11 cellular contexts compared by ENCODE assay signal in the genomic region with DNA sequence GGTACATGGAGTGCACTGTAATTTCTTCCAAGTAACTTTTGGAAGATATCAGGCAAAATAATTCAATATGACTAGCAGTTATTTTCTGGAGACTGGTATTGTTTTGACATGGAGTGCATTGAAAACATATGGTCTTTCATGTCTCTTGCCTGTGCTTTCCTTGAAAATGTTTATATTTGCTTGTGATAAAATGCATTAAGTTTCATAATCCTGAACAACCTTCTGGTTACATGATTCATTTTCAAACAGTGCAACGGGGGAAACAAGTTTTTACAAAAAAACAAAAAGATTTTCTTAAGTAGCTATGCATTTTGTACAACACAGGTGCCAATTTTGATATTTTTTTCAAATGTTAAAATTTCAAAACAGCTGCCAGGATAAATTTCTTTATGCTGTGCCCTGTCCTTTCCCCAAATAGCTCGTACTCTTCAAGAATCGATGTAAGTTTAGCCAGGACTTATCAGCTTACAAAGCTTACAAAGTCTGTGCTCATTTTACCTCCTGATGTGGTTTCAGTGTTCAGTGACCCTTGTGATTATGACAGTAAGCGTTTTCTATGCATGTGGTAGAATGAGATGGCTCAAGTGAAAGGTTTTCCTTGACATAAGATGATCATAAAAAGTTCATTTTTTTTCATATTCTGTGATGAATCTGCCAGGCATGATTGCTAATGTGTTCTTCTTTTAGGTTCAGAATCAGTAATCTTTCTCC.
A peak's percentile ranks its signal among the peaks of the same experiment; 100 is the strongest.
DNase-seq lines count a peak whose midpoint lies in the region; ATAC-seq, FAIRE-seq and TF ChIP-seq lines count a peak whose summit lies in the region.
"Had no signal": no experiment of that assay in that cellular context is flagged by ENCODE, and none has a peak within 500 bp of the region (broad histone marks: within the 10 kb centered on the region; RNA-seq: fewer than 3 reads in every experiment).

No MANE protein-coding gene starts in this region.

- no peaks in the 10 kb centered on the region for H3K27me3 ChIP-seq in aorta (ENCODE audit: control insufficient read depth in 1 of 2, insufficient read depth in 2 of 2, low read length in 1 of 2)
- H3K27me3 ChIP-seq: stomach had no signal

- H3K4me3 ChIP-seq in aorta (ENCODE audit: low read length in 2 of 2) = no peak overlapping the region
- H3K4me3 ChIP-seq: coronary artery, stomach had no signal

- intact Hi-C loops in natural killer cell (cut with micrococcal nuclease) = no loop called here
- intact Hi-C loops in aorta (cut with DNase I) = no loop called here

- H3K27ac Mint-ChIP-seq in activated T-helper 17 cell treated with anti-CD3 and anti-CD28 coated beads, Interleukin-2, amount 50 U/mL, for 72 hours = peak overlapping the region; percentile 52
- H3K27ac Mint-ChIP-seq in natural killer cell (peak overlapping the region; percentile 10 to 58), WTC11 (no peak overlapping the region)

- H3K36me3 Mint-ChIP-seq in activated T-helper 17 cell treated with anti-CD3 and anti-CD28 coated beads, Interleukin-2, amount 50 U/mL, for 72 hours (ENCODE audit: low read depth) = no peaks in the 10 kb centered on the region
- no peaks in the 10 kb centered on the region for H3K36me3 Mint-ChIP-seq in natural killer cell
- no peaks in the 10 kb centered on the region for H3K36me3 Mint-ChIP-seq in WTC11

- ATAC-seq in HG02852 (IDR thresholded peaks at IDR 0.05; ENCODE audit: unreplicated experiment) = peak; percentile 49
- peak; percentile 22 for ATAC-seq in activated T-helper 17 cell treated with anti-CD3 and anti-CD28 coated beads, Interleukin-2, amount 50 U/mL, for 72 hours (replicated peaks)
- ATAC-seq in natural killer cell = no peak
- no peak for ATAC-seq in aorta (ENCODE audit: low FRiP score)
- ATAC-seq in WTC11 = no peak
- ATAC-seq in GM19455 (IDR thresholded peaks at IDR 0.05; ENCODE audit: unreplicated experiment) = no peak

- DNase-seq in GM18507 (ENCODE audit: extremely low spot score, insufficient read length, low read depth) (no peak), natural killer cell (no peak), aorta (no peak), WTC11 (ENCODE audit: low spot score) (no peak)
- DNase-seq: hypothalamus, NCI-H526 treated with DMSO at 0.1 percent for 48 hours, stomach had no signal

- POLR2A ChIA-PET in WTC11 (lab: Charles Lee) = no interaction called here

- peak overlapping the region; percentile 34 for H3K4me3 Mint-ChIP-seq in activated T-helper 17 cell treated with anti-CD3 and anti-CD28 coated beads, Interleukin-2, amount 50 U/mL, for 72 hours
- H3K4me3 Mint-ChIP-seq in natural killer cell (no peak overlapping the region), WTC11 (no peak overlapping the region)

- peaks cover 19% of the 10 kb centered on the region for H3K4me1 Mint-ChIP-seq in activated T-helper 17 cell treated with anti-CD3 and anti-CD28 coated beads, Interleukin-2, amount 50 U/mL, for 72 hours
- H3K4me1 Mint-ChIP-seq in natural killer cell (peaks cover 30 to 38% of the 10 kb centered on the region in 2 donors), WTC11 (peaks cover 3% of the 10 kb centered on the region)

- 6 to 15% methylated on average over 4 of the region's 4 CpGs for WGBS in aorta, 2 donors

- no peaks in the 10 kb centered on the region for H3K4me1 ChIP-seq in aorta (ENCODE audit: control insufficient read depth in 1 of 2, insufficient read depth in 2 of 2, low read length in 2 of 2)
- H3K4me1 ChIP-seq: stomach had no signal

- CTCF ChIA-PET in WTC11 (lab: Charles Lee) = interaction anchor here (0.9 kb wide), 1 partner anchor 282 kb away, joined by 3 read pairs; a partner anchor contains a TSS

- H3K9me3 Mint-ChIP-seq in activated T-helper 17 cell treated with anti-CD3 and anti-CD28 coated beads, Interleukin-2, amount 50 U/mL, for 72 hours = no peaks in the 10 kb centered on the region
- peaks cover 0 to 2% of the 10 kb centered on the region in 2 donors for H3K9me3 Mint-ChIP-seq in natural killer cell
- no peaks in the 10 kb centered on the region for H3K9me3 Mint-ChIP-seq in WTC11

- H3K27me3 Mint-ChIP-seq in activated T-helper 17 cell treated with anti-CD3 and anti-CD28 coated beads, Interleukin-2, amount 50 U/mL, for 72 hours = no peaks in the 10 kb centered on the region
- no peaks in the 10 kb centered on the region for H3K27me3 Mint-ChIP-seq in natural killer cell (ENCODE audit: low read depth in 2 of 2)
- no peaks in the 10 kb centered on the region for H3K27me3 Mint-ChIP-seq in WTC11 (ENCODE audit: low read depth)

- H3K27ac ChIP-seq in aorta (ENCODE audit: low read depth in 1 of 2, low read length in 2 of 2) = no peak overlapping the region
- H3K27ac ChIP-seq: coronary artery, stomach had no signal

- peak; percentile 73 for FAIRE-seq in GM18507 (lab: Jason Lieb, UNC)

- TF ChIP-seq CTCF in natural killer cell (IDR thresholded peaks at IDR 0.05) (no peak), WTC11 (IDR thresholded peaks at IDR 0.05) (no peak)

- no peaks in the 10 kb centered on the region for H3K9me3 ChIP-seq in aorta (ENCODE audit: control insufficient read depth, low read length)
- H3K9me3 ChIP-seq: stomach had no signal

- H3K36me3 ChIP-seq in aorta (ENCODE audit: control insufficient read depth in 1 of 2, insufficient read depth in 2 of 2, low read length in 1 of 2) = no peaks in the 10 kb centered on the region
- H3K36me3 ChIP-seq: stomach had no signal

TF ChIP-seq in WTC11, 78 proteins besides CTCF, POLR2A, EP300 and RAD21 (continues in another document):
- no peak for TF ChIP-seq NFYB (CRISPR knock-in tag; conservative IDR thresholded peaks at IDR 0.05; ENCODE audit: low read depth)
- no peak for TF ChIP-seq MYBL2 (CRISPR knock-in tag; IDR thresholded peaks at IDR 0.05)
- TF ChIP-seq GABPB1 (CRISPR knock-in tag; IDR thresholded peaks at IDR 0.05) = no peak
- no peak for TF ChIP-seq TEAD1 (CRISPR knock-in tag; IDR thresholded peaks at IDR 0.05)
- TF ChIP-seq JAZF1 (CRISPR knock-in tag; IDR thresholded peaks at IDR 0.05) = no peak
- TF ChIP-seq NR2C2 (CRISPR knock-in tag; IDR thresholded peaks at IDR 0.05) = no peak
- TF ChIP-seq, protein P1, sequence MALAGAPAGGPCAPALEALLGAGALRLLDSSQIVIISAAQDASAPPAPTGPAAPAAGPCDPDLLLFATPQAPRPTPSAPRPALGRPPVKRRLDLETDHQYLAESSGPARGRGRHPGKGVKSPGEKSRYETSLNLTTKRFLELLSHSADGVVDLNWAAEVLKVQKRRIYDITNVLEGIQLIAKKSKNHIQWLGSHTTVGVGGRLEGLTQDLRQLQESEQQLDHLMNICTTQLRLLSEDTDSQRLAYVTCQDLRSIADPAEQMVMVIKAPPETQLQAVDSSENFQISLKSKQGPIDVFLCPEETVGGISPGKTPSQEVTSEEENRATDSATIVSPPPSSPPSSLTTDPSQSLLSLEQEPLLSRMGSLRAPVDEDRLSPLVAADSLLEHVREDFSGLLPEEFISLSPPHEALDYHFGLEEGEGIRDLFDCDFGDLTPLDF (CRISPR knock-in tag; IDR thresholded peaks at IDR 0.05) = no peak
- TF ChIP-seq GTF2I (CRISPR knock-in tag; conservative IDR thresholded peaks at IDR 0.05) = no peak
- TF ChIP-seq FOXJ3 (CRISPR knock-in tag; IDR thresholded peaks at IDR 0.05; ENCODE audit: borderline replicate concordance) = no peak
- TF ChIP-seq, protein P2, sequence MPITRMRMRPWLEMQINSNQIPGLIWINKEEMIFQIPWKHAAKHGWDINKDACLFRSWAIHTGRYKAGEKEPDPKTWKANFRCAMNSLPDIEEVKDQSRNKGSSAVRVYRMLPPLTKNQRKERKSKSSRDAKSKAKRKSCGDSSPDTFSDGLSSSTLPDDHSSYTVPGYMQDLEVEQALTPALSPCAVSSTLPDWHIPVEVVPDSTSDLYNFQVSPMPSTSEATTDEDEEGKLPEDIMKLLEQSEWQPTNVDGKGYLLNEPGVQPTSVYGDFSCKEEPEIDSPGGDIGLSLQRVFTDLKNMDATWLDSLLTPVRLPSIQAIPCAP (CRISPR knock-in tag; IDR thresholded peaks at IDR 0.05) = no peak
- TF ChIP-seq, protein P3, sequence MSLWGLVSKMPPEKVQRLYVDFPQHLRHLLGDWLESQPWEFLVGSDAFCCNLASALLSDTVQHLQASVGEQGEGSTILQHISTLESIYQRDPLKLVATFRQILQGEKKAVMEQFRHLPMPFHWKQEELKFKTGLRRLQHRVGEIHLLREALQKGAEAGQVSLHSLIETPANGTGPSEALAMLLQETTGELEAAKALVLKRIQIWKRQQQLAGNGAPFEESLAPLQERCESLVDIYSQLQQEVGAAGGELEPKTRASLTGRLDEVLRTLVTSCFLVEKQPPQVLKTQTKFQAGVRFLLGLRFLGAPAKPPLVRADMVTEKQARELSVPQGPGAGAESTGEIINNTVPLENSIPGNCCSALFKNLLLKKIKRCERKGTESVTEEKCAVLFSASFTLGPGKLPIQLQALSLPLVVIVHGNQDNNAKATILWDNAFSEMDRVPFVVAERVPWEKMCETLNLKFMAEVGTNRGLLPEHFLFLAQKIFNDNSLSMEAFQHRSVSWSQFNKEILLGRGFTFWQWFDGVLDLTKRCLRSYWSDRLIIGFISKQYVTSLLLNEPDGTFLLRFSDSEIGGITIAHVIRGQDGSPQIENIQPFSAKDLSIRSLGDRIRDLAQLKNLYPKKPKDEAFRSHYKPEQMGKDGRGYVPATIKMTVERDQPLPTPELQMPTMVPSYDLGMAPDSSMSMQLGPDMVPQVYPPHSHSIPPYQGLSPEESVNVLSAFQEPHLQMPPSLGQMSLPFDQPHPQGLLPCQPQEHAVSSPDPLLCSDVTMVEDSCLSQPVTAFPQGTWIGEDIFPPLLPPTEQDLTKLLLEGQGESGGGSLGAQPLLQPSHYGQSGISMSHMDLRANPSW (CRISPR knock-in tag; conservative IDR thresholded peaks at IDR 0.05; ENCODE audit: low read depth) = no peak
- TF ChIP-seq, protein P4, sequence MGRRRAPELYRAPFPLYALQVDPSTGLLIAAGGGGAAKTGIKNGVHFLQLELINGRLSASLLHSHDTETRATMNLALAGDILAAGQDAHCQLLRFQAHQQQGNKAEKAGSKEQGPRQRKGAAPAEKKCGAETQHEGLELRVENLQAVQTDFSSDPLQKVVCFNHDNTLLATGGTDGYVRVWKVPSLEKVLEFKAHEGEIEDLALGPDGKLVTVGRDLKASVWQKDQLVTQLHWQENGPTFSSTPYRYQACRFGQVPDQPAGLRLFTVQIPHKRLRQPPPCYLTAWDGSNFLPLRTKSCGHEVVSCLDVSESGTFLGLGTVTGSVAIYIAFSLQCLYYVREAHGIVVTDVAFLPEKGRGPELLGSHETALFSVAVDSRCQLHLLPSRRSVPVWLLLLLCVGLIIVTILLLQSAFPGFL (CRISPR knock-in tag; IDR thresholded peaks at IDR 0.05; ENCODE audit: borderline replicate concordance) = no peak

Comparison
In these comparisons a context has a peak if more than half of its experiments do, and no peak if none do; other contexts are left out.
1. ATAC-seq: peak in HG02852 (single experiment) and activated T-helper 17 cell treated with anti-CD3 and anti-CD28 coated beads, Interleukin-2, amount 50 U/mL, for 72 hours (single experiment); none in natural killer cell (0 of 3), aorta (single experiment), WTC11 (single experiment) and GM19455 (single experiment).